12 cellular contexts compared by ENCODE assay signal in the genomic region with DNA sequence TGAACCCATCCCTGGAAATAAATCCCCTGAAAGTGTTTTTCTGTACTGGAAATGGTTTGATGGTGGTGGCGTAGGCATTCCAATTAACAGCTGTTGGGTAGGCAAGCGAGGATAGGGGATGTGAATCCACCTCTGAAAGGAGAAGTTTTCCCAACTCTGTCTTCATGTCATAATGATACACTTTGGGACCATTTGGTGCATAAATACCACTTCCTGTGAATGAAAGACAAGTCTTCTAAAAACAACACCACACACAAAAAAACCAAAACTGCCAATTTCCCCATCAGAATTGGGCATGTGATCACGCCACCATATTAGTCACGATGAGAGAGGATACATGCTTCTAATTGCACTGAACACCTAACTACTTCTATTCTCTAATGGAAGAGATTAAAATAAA. TPM values are rescaled to one million over a fixed set of nuclear protein-coding genes. Genes with fewer than 3 reads are reported as not detected.
DNase-seq lines count a peak whose midpoint lies in the region; ATAC-seq and TF ChIP-seq lines count a peak whose summit lies in the region.
"Had no signal": no experiment of that assay in that cellular context is flagged by ENCODE, and none has a peak within 500 bp of the region (broad histone marks: within the 10 kb centered on the region; RNA-seq: fewer than 3 reads in every experiment).

No MANE protein-coding gene starts in this region.

- ATAC-seq in GM18858 (IDR thresholded peaks at IDR 0.05; ENCODE audit: unreplicated experiment) (peak; percentile 44), GM21717 (IDR thresholded peaks at IDR 0.05; ENCODE audit: unreplicated experiment) (peak; percentile 53), HG03342 (IDR thresholded peaks at IDR 0.05; ENCODE audit: unreplicated experiment) (peak; percentile 25)
- no peak for ATAC-seq in activated naive CD8-positive, alpha-beta T cell treated with anti-CD3 and anti-CD28 coated beads, Interleukin-2, amount 10 ng/mL, durations not matched to agents 7 days and 5 days (ENCODE audit: low read depth)

- POLR2A ChIA-PET in activated naive CD8-positive, alpha-beta T cell treated with anti-CD3 and anti-CD28 coated beads, Interleukin-2, amount 10 ng/mL, durations not matched to agents 7 days and 5 days (lab: Charles Lee): no interaction called here
- POLR2A ChIA-PET in PC-9 (lab: Charles Lee; ENCODE audit: unreplicated experiment): no interaction called here

- peaks cover 3% of the 10 kb centered on the region for H3K9me3 Mint-ChIP-seq in activated naive CD8-positive, alpha-beta T cell treated with anti-CD3 and anti-CD28 coated beads, Interleukin-2, amount 10 ng/mL, durations not matched to agents 7 days and 5 days

- no peaks in the 10 kb centered on the region for H3K27me3 ChIP-seq in PC-9 (ENCODE audit: insufficient read depth, low read depth)
- H3K27me3 ChIP-seq: brain microvascular endothelial cell had no signal

- H3K9me2 ChIP-seq in PC-9 (ENCODE audit: insufficient read depth): no peaks in the 10 kb centered on the region

- H3K36me3 Mint-ChIP-seq in activated naive CD8-positive, alpha-beta T cell treated with anti-CD3 and anti-CD28 coated beads, Interleukin-2, amount 10 ng/mL, durations not matched to agents 7 days and 5 days: peaks cover 57% of the 10 kb centered on the region

- no peak overlapping the region for H3K4me2 ChIP-seq in PC-9

- H3F3A ChIP-seq in PC-9 (ENCODE audit: insufficient read depth, low read depth): no peaks in the 10 kb centered on the region

- no peak overlapping the region for H3K4me3 ChIP-seq in PC-9

- H2AFZ ChIP-seq in PC-9: no peak overlapping the region

- no peaks in the 10 kb centered on the region for H4K20me1 ChIP-seq in PC-9 (ENCODE audit: insufficient read depth)

- H3K27ac Mint-ChIP-seq in activated naive CD8-positive, alpha-beta T cell treated with anti-CD3 and anti-CD28 coated beads, Interleukin-2, amount 10 ng/mL, durations not matched to agents 7 days and 5 days: peak overlapping the region; percentile 2

- no peaks in the 10 kb centered on the region for H3K4me1 ChIP-seq in PC-9 (replicated peaks; ENCODE audit: insufficient read depth)

- no peaks in the 10 kb centered on the region for H3K9me3 ChIP-seq in PC-9 (ENCODE audit: insufficient read depth, low read depth)

- no peak overlapping the region for H3K4me3 Mint-ChIP-seq in activated naive CD8-positive, alpha-beta T cell treated with anti-CD3 and anti-CD28 coated beads, Interleukin-2, amount 10 ng/mL, durations not matched to agents 7 days and 5 days

- peaks cover 19% of the 10 kb centered on the region for H3K4me1 Mint-ChIP-seq in activated naive CD8-positive, alpha-beta T cell treated with anti-CD3 and anti-CD28 coated beads, Interleukin-2, amount 10 ng/mL, durations not matched to agents 7 days and 5 days

- no TSS peak for BruUV-seq in PC-9 (replicated peaks; lab: Mats Ljungman, UMichigan)

- H3K36me3 ChIP-seq in PC-9 (ENCODE audit: low read depth): no peaks in the 10 kb centered on the region
- H3K36me3 ChIP-seq: brain microvascular endothelial cell had no signal

- intact Hi-C loops in PC-9 (cut with micrococcal nuclease; ENCODE audit: unreplicated experiment): no loop called here

- no peaks in the 10 kb centered on the region for H3K27me3 Mint-ChIP-seq in activated naive CD8-positive, alpha-beta T cell treated with anti-CD3 and anti-CD28 coated beads, Interleukin-2, amount 10 ng/mL, durations not matched to agents 7 days and 5 days

- no peaks in the 10 kb centered on the region for H3K79me2 ChIP-seq in PC-9 (ENCODE audit: low read depth)

- CTCF ChIA-PET in PC-9 (lab: Charles Lee): no interaction called here

- no peak overlapping the region for H3K27ac ChIP-seq in PC-9
- H3K27ac ChIP-seq: brain microvascular endothelial cell had no signal

- DNase-seq in activated naive CD8-positive, alpha-beta T cell treated with anti-CD3 and anti-CD28 coated beads, Interleukin-2, amount 10 ng/mL, durations not matched to agents 7 days and 5 days: no peak
- DNase-seq in activated CD4-positive, alpha-beta T cell treated with anti-CD3 and anti-CD28 coated beads, Interleukin-2, amount 50 U/mL, for 48 hours: no peak
- DNase-seq in PC-9 (no peak), NCI-H1694 (lab: John Stamatoyannopoulos, UW) (no peak), NCI-H1417 (lab: John Stamatoyannopoulos, UW) (no peak)
- DNase-seq: brain microvascular endothelial cell, H7, MM.1S, SHP77 treated with DMSO at 0.1 percent for 48 hours had no signal

- TF ChIP-seq CTCF in PC-9 (conservative IDR thresholded peaks at IDR 0.05): no peak

RNA-seq across cellular contexts. Expression of gene VNN2, which starts 6.4 kb away (rescaled TPM):
- 10 to 100 TPM; 30.4 to 31.5 TPM for total RNA-seq in activated naive CD8-positive, alpha-beta T cell treated with anti-CD3 and anti-CD28 coated beads, Interleukin-2, amount 10 ng/mL, durations not matched to agents 7 days and 5 days
- 1.2 TPM in 1 of 2 replicates, not detected in the other for total RNA-seq in PC-9 (2021)
- total RNA-seq: H7 had no signal

RNA-seq across cellular contexts. Expression of gene VNN1, which starts 37.5 kb away (rescaled TPM):
- not detected for total RNA-seq in activated naive CD8-positive, alpha-beta T cell treated with anti-CD3 and anti-CD28 coated beads, Interleukin-2, amount 10 ng/mL, durations not matched to agents 7 days and 5 days
- 0.65 and 1.6 TPM in 2 replicates for total RNA-seq in PC-9 (2021)
- total RNA-seq: H7 had no signal

RNA-seq across cellular contexts. Expression of gene SLC18B1, which starts 47.1 kb away (rescaled TPM):
- 1 to 10 TPM; 8.3 to 8.8 TPM for total RNA-seq in activated naive CD8-positive, alpha-beta T cell treated with anti-CD3 and anti-CD28 coated beads, Interleukin-2, amount 10 ng/mL, durations not matched to agents 7 days and 5 days
- 18.0 and 20.8 TPM in 2 replicates for total RNA-seq in PC-9 (2021)

Comparison
In these comparisons a context has a peak if more than half of its experiments do, and no peak if none do; other contexts are left out.
1. RNA of gene VNN2, which starts 6.4 kb away (total RNA-seq): 30.4 to 31.5 TPM in activated naive CD8-positive, alpha-beta T cell treated with anti-CD3 and anti-CD28 coated beads, Interleukin-2, amount 10 ng/mL, durations not matched to agents 7 days and 5 days; 1.2 TPM in PC-9; every median in the first group is over 10 times any median in the second.